ENCODE assay signal across 8 cellular contexts in the genomic region with DNA sequence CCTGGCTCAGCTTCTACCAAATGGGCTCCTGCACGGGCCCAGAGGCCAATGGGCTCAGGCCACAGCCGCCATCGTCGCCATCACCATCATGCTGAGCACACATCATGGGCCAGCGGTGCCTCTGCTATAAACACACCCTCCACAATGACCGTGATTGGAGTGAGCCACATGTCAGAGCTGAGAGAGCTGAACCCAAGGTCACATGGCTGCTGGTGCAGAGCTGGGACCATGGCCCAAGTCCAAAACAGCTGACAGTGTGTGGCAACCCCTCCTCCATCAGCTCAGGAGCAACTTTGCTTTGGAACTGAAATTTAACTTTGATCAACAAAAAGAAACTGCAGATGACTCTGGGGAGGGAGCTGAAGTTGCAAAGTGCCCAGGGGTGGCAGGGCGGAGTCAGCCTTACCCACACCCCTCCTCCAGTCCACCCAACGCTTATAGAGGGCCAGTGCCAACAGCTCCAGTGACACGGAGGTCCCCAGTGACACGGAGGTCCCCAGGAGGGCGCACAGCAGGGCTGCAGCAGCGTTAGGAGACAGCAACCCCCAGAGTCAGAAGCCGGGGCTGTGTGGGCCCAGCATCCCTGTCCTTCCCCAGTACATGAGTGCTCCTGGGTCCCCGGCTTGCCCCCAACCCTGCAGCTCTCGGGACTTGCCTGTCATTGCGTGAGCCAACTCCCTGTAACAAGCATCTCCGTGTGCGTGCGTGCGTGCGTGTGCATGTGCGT.
DNase-seq lines count a peak whose midpoint lies in the region; ATAC-seq and TF ChIP-seq lines count a peak whose summit lies in the region.

No MANE protein-coding gene starts in this region.

- DNase-seq in GF-D8 (lab: John Stamatoyannopoulos, UW) (peak; percentile 17), NAMALWA (ENCODE audit: low spot score) (peak; percentile 36), foreskin melanocyte (peak; percentile 25), pons (ENCODE audit: low spot score) (peak; percentile 85), ascending aorta (ENCODE audit: low spot score in 2 of 2) (no peak), retina (no peak), brain microvascular endothelial cell (no peak)

- in situ Hi-C loops in brain microvascular endothelial cell (cut with HindIII; ENCODE audit: low pct_ligation_motif_present, low sequenced_read_pairs): no loop called here

- H3K27me3 ChIP-seq in ascending aorta: no peaks in the 10 kb centered on the region
- no peaks in the 10 kb centered on the region for H3K27me3 ChIP-seq in brain microvascular endothelial cell (replicated peaks)

- H3K27ac ChIP-seq in ascending aorta (no peak overlapping the region), brain microvascular endothelial cell (no peak overlapping the region)

- intact Hi-C loops in ascending aorta (cut with DNase I): no loop called here

- TF ChIP-seq CTCF in ascending aorta (IDR thresholded peaks at IDR 0.05): no peak
- TF ChIP-seq CTCF in brain microvascular endothelial cell (IDR thresholded peaks at IDR 0.05; ENCODE audit: low read depth, low read length, missing control alignments): no peak

- no peaks in the 10 kb centered on the region for H3K36me3 ChIP-seq in ascending aorta
- H3K36me3 ChIP-seq in brain microvascular endothelial cell (replicated peaks): no peaks in the 10 kb centered on the region

- no peak overlapping the region for H3K4me3 ChIP-seq in ascending aorta
- H3K4me3 ChIP-seq in brain microvascular endothelial cell (ENCODE audit: low read depth, low read length): no peak overlapping the region

- H3K9me3 ChIP-seq in ascending aorta: no peaks in the 10 kb centered on the region

- H3K4me1 ChIP-seq in ascending aorta: no peaks in the 10 kb centered on the region

- no peak for ATAC-seq in HG03175 (IDR thresholded peaks at IDR 0.05; ENCODE audit: unreplicated experiment)

Comparison
In these comparisons a context has a peak if more than half of its experiments do, and no peak if none do; other contexts are left out.
1. DNase-seq: peak in GF-D8 (single experiment), NAMALWA (single experiment), foreskin melanocyte (single experiment) and pons (single experiment); none in ascending aorta (0 of 2), retina (single experiment) and brain microvascular endothelial cell (single experiment).